14 cellular contexts compared by ENCODE assay signal in the genomic region with DNA sequence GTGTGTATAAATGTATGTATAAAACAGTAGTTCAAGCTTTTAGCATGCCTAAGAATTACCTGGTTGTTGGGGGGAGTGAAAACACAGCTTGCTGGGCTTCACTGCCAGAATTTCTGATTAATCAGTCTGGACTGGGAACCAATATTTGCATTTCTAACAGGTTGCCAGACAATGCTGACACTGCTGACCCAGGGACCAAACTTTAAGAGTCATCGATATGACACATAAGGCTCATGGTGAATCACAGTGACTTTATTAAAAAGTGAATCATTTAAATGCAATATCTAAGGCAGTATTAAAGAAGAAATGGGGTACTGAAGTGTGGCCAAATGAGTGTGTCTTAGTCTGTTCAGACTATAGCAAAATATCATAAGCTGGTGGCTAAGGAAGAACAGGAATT.
"Had no signal": no experiment of that assay in that cellular context is flagged by ENCODE, and none has a peak within 500 bp of the region (broad histone marks: within the 10 kb centered on the region; RNA-seq: fewer than 3 reads in every experiment).

No MANE protein-coding gene starts in this region.

- H3K4me1 Mint-ChIP-seq: natural killer cell had no signal

- DNase-seq: activated CD4-positive, alpha-beta T cell treated with anti-CD3 and anti-CD28 coated beads, Interleukin-2, amount 50 U/mL, for 4 hours; activated CD4-positive, CD25-positive, alpha-beta regulatory T cell treated with anti-CD3 and anti-CD28 coated beads, Interleukin-2, amount 50 U/mL, for 72 hours; activated naive CD4-positive, alpha-beta T cell treated with anti-CD3 and anti-CD28 coated beads, Interleukin-2, amount 50 U/mL, for 16 hours; activated T-cell treated with anti-CD3 and anti-CD28 coated beads, Interleukin-2, amount 50 U/mL, for 1 hour; brain microvascular endothelial cell; cerebellar nuclear complex; hippocampal formation; left colon; natural killer cell; right lobe of liver; stimulated activated naive CD8-positive, alpha-beta T cell treated with anti-CD3 and anti-CD28 coated beads, Interleukin-15, Interleukin-2, amounts not matched to agents 100 U/mL and 50 U/mL, for 24 hours; testis had no signal

- ATAC-seq: left colon; natural killer cell; stimulated activated naive CD8-positive, alpha-beta T cell treated with anti-CD3 and anti-CD28 coated beads, Interleukin-15, Interleukin-2, amounts not matched to agents 100 U/mL and 50 U/mL, for 24 hours had no signal

- H3K4me1 ChIP-seq: right lobe of liver, testis had no signal

- H3K27ac Mint-ChIP-seq: dendritic cell treated with granulocyte-macrophage colony-stimulating factor and Interleukin-4, amounts not matched to agents 40 ng/mL and 50 ng/mL, for 4 days; natural killer cell; progenitor cell of endocrine pancreas had no signal

- H3K27me3 ChIP-seq: brain microvascular endothelial cell, right lobe of liver, testis had no signal

- H3K9me3 ChIP-seq: right lobe of liver, testis had no signal

- H3K4me3 Mint-ChIP-seq: dendritic cell treated with granulocyte-macrophage colony-stimulating factor and Interleukin-4, amounts not matched to agents 40 ng/mL and 50 ng/mL, for 4 days; natural killer cell had no signal

- H3K36me3 ChIP-seq: brain microvascular endothelial cell, right lobe of liver had no signal

- H3K36me3 Mint-ChIP-seq: natural killer cell had no signal

- H3K27me3 Mint-ChIP-seq: dendritic cell treated with granulocyte-macrophage colony-stimulating factor and Interleukin-4, amounts not matched to agents 40 ng/mL and 50 ng/mL, for 4 days; progenitor cell of endocrine pancreas had no signal

- H3K4me3 ChIP-seq: right lobe of liver, testis had no signal

- H3K27ac ChIP-seq: brain microvascular endothelial cell, testis had no signal
